1 cellular context compared by ENCODE assay signal in genomic region chr2:73065070-73065469, GRCh38.
A peak's percentile ranks its signal among the peaks of the same experiment; 100 is the strongest.
TF ChIP-seq lines count a peak whose summit lies in the region.

No MANE protein-coding gene starts in this region.

TF ChIP-seq in K562, 482 proteins besides CTCF, POLR2A, EP300 and RAD21:
- TF ChIP-seq ZNF121 (CRISPR knock-in tag; conservative IDR thresholded peaks at IDR 0.05), result peak; percentile 95
- TF ChIP-seq BCOR (IDR thresholded peaks at IDR 0.05), result peak; percentile 63
- TF ChIP-seq ZNF395 (CRISPR knock-in tag; IDR thresholded peaks at IDR 0.05), result 0 out of 2 replicates have a peak, but pooled peaks have one; percentile 21
